Comparison of ENCODE assay signal across 9 cellular contexts in the genomic region with DNA sequence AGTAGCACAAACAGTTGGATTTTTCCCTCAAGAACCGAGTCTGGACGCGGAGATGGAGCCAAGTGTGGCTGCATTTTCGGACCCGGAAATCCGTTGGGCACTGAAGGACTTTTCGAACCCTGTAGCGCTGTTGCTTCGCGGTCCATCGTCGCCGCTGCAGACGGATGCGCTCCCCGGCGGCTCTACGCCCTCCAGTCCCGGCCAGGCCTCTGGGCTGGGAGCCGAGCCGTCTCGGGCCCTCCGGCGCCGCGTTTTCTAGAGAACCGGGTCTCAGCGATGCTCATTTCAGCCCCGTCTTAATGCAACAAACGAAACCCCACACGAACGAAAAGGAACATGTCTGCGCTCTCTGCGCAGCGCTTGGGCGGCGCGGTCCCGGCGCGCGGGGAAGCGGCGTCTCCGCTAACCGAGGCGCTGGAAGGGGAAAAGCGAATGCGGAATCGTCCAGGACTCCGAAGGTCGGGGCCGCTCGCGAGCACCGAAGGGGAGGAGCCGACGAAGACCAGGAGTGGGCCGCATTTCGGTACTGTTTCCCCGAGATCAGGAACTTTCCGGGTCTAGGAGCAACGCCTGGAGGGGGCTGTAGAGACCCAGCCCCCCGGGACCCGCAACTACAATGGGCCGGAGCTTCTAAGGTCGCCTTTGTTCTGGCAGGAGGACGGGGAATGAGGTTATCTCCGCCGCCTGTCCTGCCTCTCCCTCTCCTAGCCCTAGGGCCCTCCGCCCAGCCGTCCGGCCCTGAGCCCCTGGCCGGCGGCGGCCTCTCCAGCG. TPM values are rescaled to one million over a fixed set of nuclear protein-coding genes. Genes with fewer than 3 reads are reported as not detected.
DNase-seq lines count a peak whose midpoint lies in the region; ATAC-seq and TF ChIP-seq lines count a peak whose summit lies in the region.
"Had no signal": no experiment of that assay in that cellular context is flagged by ENCODE, and none has a peak within 500 bp of the region (broad histone marks: within the 10 kb centered on the region; RNA-seq: fewer than 3 reads in every experiment).

No MANE protein-coding gene starts in this region.

- H3K4me1 ChIP-seq in thoracic aorta (ENCODE audit: control insufficient read depth in 1 of 2, low read depth in 2 of 2) (peaks cover 38 to 61% of the 10 kb centered on the region in 2 donors), mucosa of descending colon (ENCODE audit: low read depth) (peaks cover 39% of the 10 kb centered on the region)

- peak; percentile 46 for DNase-seq in activated naive CD4-positive, alpha-beta T cell treated with Interleukin-2 at 50 U/mL for 16 hours
- no peak for DNase-seq in activated naive CD4-positive, alpha-beta T cell (lab: John Stamatoyannopoulos, UW)
- DNase-seq in iPS-NIHi7 (ENCODE audit: extremely low spot score) (peak; percentile 59), thoracic aorta (ENCODE audit: low spot score) (no peak), left colon (no peak), mucosa of descending colon (no peak)

- intact Hi-C loops in left colon (cut with DNase I, micrococcal nuclease) (no loop called here), mucosa of descending colon (cut with DNase I, micrococcal nuclease) (no loop called here)

- TF ChIP-seq CTCF in thoracic aorta (IDR thresholded peaks at IDR 0.05) (no peak), mucosa of descending colon (IDR thresholded peaks at IDR 0.05) (no peak)

- H3K36me3 ChIP-seq in thoracic aorta (no peaks in the 10 kb centered on the region), mucosa of descending colon (ENCODE audit: low read depth) (no peaks in the 10 kb centered on the region)

- H3K4me3 Mint-ChIP-seq in activated T-helper 17 cell treated with anti-CD3 and anti-CD28 coated beads, Interleukin-2, amount 50 U/mL, for 72 hours, result peak overlapping the region; percentile 22

- H3K4me3 ChIP-seq in thoracic aorta (peak overlapping the region; percentile 67), mucosa of descending colon (no peak overlapping the region)

- H3K27me3 Mint-ChIP-seq in activated T-helper 17 cell treated with anti-CD3 and anti-CD28 coated beads, Interleukin-2, amount 50 U/mL, for 72 hours, result peaks cover 53% of the 10 kb centered on the region

- no peaks in the 10 kb centered on the region for H3K4me1 Mint-ChIP-seq in activated T-helper 17 cell treated with anti-CD3 and anti-CD28 coated beads, Interleukin-2, amount 50 U/mL, for 72 hours

- H3K27me3 ChIP-seq in thoracic aorta (replicated peaks; ENCODE audit: insufficient read depth), result peaks cover 28% of the 10 kb centered on the region

- no peak for ATAC-seq in activated T-helper 17 cell treated with anti-CD3 and anti-CD28 coated beads, Interleukin-2, amount 50 U/mL, for 72 hours (replicated peaks)
- ATAC-seq in thoracic aorta (ENCODE audit: insufficient number of reproducible peaks, low FRiP score, low read depth) (no peak), left colon (no peak), HG02610 (IDR thresholded peaks at IDR 0.05; ENCODE audit: unreplicated experiment) (no peak), mucosa of descending colon (no peak)

- H3K9me3 ChIP-seq in thoracic aorta (no peaks in the 10 kb centered on the region), mucosa of descending colon (no peaks in the 10 kb centered on the region)

- H3K27ac ChIP-seq in thoracic aorta, result no peak overlapping the region

- no peaks in the 10 kb centered on the region for H3K9me3 Mint-ChIP-seq in activated T-helper 17 cell treated with anti-CD3 and anti-CD28 coated beads, Interleukin-2, amount 50 U/mL, for 72 hours

- no peak overlapping the region for H3K27ac Mint-ChIP-seq in activated T-helper 17 cell treated with anti-CD3 and anti-CD28 coated beads, Interleukin-2, amount 50 U/mL, for 72 hours

- peaks cover 4% of the 10 kb centered on the region for H3K36me3 Mint-ChIP-seq in activated T-helper 17 cell treated with anti-CD3 and anti-CD28 coated beads, Interleukin-2, amount 50 U/mL, for 72 hours (ENCODE audit: low read depth)

RNA-seq across cellular contexts. Expression of a gene that starts 3.2 kb away (rescaled TPM):
- total RNA-seq in activated T-helper 17 cell treated with anti-CD3 and anti-CD28 coated beads, Interleukin-2, amount 50 U/mL, for 72 hours, result not detected
- total RNA-seq in thoracic aorta, result not detected
- total RNA-seq in left colon, result 1 to 10 TPM; 1.5 to 2.2 TPM
- total RNA-seq in mucosa of descending colon, result 1 to 10 TPM in 2 of 3 donors, under 1 TPM in 1; 0.96 to 3.6 (median 1.6) TPM
- total RNA-seq: subcutaneous adipose tissue had no signal

RNA-seq across cellular contexts. Expression of a gene that starts 33.3 kb away (rescaled TPM):
- 10 to 100 TPM in 1 of 2 donors, 1 to 10 TPM in 1; 5.2 to 12.9 TPM for total RNA-seq in activated T-helper 17 cell treated with anti-CD3 and anti-CD28 coated beads, Interleukin-2, amount 50 U/mL, for 72 hours
- total RNA-seq in thoracic aorta (10 to 100 TPM; 26.1 to 42.6 TPM), left colon (10 to 100 TPM; 77.8 to 81.9 TPM), mucosa of descending colon (10 to 100 TPM; 53.7 to 91.0 (median 60.9) TPM)

Comparison
In these comparisons a context has a peak if more than half of its experiments do, and no peak if none do; other contexts are left out.
1. DNase-seq: peak in activated naive CD4-positive, alpha-beta T cell treated with Interleukin-2 at 50 U/mL for 16 hours (single experiment) and iPS-NIHi7 (single experiment); none in activated naive CD4-positive, alpha-beta T cell (0 of 4), thoracic aorta (single experiment), left colon (0 of 2) and mucosa of descending colon (0 of 3).